ENCODE assay signal across 15 cellular contexts in the genomic region with DNA sequence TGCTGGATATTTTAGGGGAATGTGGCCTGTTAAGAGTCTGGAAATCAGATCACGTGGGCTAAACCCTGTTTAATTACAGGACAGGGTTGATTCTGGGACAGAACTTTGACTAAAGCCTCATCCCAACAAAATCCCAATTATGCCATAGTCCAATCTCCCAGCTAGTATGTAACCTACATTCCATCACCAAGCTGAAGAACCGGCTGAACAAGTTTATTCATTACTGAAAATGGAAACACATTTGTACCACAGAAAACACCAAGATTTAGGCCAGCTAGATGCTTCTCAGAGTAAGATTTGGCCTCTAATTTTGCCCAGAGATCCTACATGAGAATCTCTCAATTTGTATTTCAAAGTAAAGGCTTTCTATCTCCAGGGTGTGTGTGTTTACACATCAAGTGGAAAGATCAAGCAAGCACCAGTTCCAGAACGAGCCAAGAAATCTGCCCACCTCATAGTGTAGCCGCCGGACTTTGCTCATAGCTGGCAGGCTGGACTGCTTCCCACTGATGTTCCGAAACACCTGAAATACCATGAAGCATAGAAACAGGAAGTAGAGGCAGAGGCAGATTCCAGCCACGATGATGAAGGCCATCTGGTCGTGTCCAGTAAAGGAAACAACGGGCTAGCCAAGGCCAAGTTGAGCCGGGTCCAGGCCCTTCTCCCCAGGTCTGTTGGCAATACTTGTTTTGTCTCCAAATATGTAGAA.
A peak's percentile ranks its signal among the peaks of the same experiment; 100 is the strongest.
DNase-seq lines count a peak whose midpoint lies in the region; ATAC-seq and TF ChIP-seq lines count a peak whose summit lies in the region.
"Had no signal": no experiment of that assay in that cellular context is flagged by ENCODE, and none has a peak within 500 bp of the region (broad histone marks: within the 10 kb centered on the region; RNA-seq: fewer than 3 reads in every experiment).

No MANE protein-coding gene starts in this region.

- no peaks in the 10 kb centered on the region for H3K27me3 ChIP-seq in esophagus squamous epithelium
- H3K27me3 ChIP-seq in muscle layer of duodenum (ENCODE audit: low read depth, low read length), result no peaks in the 10 kb centered on the region
- no peaks in the 10 kb centered on the region for H3K27me3 ChIP-seq in transverse colon

- TF ChIP-seq EP300 in transverse colon (IDR thresholded peaks at IDR 0.05; ENCODE audit: low read depth), result no peak

- intact Hi-C loops in esophagus squamous epithelium (cut with DNase I), result no loop called here
- intact Hi-C loops in transverse colon (cut with DNase I; ENCODE audit: low total_unique reads), result no loop called here

- in situ Hi-C loops in transverse colon (cut with MboI; ENCODE audit: low pct_ligation_motif_present in 1 of 4, low pct_unique_long_range_greater_than_20kb in 1 of 4, low sequenced_read_pairs in 3 of 4), result no loop called here

- no peak overlapping the region for H3K4me3 ChIP-seq in esophagus squamous epithelium
- H3K4me3 ChIP-seq in muscle layer of duodenum (ENCODE audit: low read depth in 1 of 2, low read length in 2 of 2), result no peak overlapping the region
- H3K4me3 ChIP-seq in transverse colon, result no peak overlapping the region

- TF ChIP-seq CTCF in esophagus squamous epithelium (IDR thresholded peaks at IDR 0.05) (no peak), transverse colon (IDR thresholded peaks at IDR 0.05) (no peak)

- ATAC-seq in HG03045 (IDR thresholded peaks at IDR 0.05; ENCODE audit: unreplicated experiment) (no peak), HG03342 (IDR thresholded peaks at IDR 0.05; ENCODE audit: unreplicated experiment) (no peak)
- ATAC-seq: activated CD8-positive, alpha-beta T cell treated with anti-CD3 and anti-CD28 coated beads for 36 hours; stimulated activated naive CD8-positive, alpha-beta T cell treated with anti-CD3 and anti-CD28 coated beads, Interleukin-15, amount 100 ng/mL, for 72 hours had no signal

- DNase-seq in NCI-H748 (lab: John Stamatoyannopoulos, UW; ENCODE audit: unreplicated experiment) (peak; percentile 5), NCI-H748 treated with DMSO at 0.1 percent for 48 hours (lab: John Stamatoyannopoulos, UW) (no peak), esophagus squamous epithelium (lab: John Stamatoyannopoulos, UW) (no peak), transverse colon (peak; percentile 64), NCI-H2107 (lab: John Stamatoyannopoulos, UW) (no peak)
- DNase-seq: activated CD8-positive, alpha-beta T cell treated with anti-CD3 and anti-CD28 coated beads for 36 hours; CD4-positive, alpha-beta T cell; NCI-H1694; NCI-H446 treated with DMSO at 0.1 percent for 48 hours; stimulated activated naive CD8-positive, alpha-beta T cell treated with anti-CD3 and anti-CD28 coated beads, Interleukin-15, amount 100 ng/mL, for 72 hours; SW 1271 had no signal

- H3K27ac ChIP-seq in esophagus squamous epithelium (peak overlapping the region in 3 of 4 donors; percentile 5 to 42 (median 6)), muscle layer of duodenum (ENCODE audit: low read length) (peak overlapping the region; percentile 42), transverse colon (peak overlapping the region; percentile 34 to 69 (median 60))
- H3K27ac ChIP-seq: VCaP had no signal

- TF ChIP-seq POLR2A in esophagus squamous epithelium (IDR thresholded peaks at IDR 0.05) (no peak), transverse colon (IDR thresholded peaks at IDR 0.05) (no peak)

- H3K9me3 ChIP-seq in esophagus squamous epithelium, result no peaks in the 10 kb centered on the region
- H3K9me3 ChIP-seq in muscle layer of duodenum (ENCODE audit: control insufficient read depth in 1 of 2, low read length in 2 of 2), result no peaks in the 10 kb centered on the region
- no peaks in the 10 kb centered on the region for H3K9me3 ChIP-seq in transverse colon

- 57 to 58% methylated on average over 10 of the region's 10 CpGs for WGBS in esophagus squamous epithelium, 2 donors
- 31 to 47% methylated on average over 3 to 10 of the region's 10 CpGs for WGBS in transverse colon (ENCODE audit: low coverage in 1 of 2), 2 donors

- peaks cover 3 to 95% (median 15%) of the 10 kb centered on the region in 3 donors for H3K36me3 ChIP-seq in esophagus squamous epithelium
- H3K36me3 ChIP-seq in muscle layer of duodenum (ENCODE audit: control insufficient read depth in 1 of 2, insufficient read depth in 2 of 2, low read length in 2 of 2), result peaks cover 35 to 39% of the 10 kb centered on the region in 2 donors
- H3K36me3 ChIP-seq in transverse colon, result peaks cover 0 to 24% (median 6%) of the 10 kb centered on the region in 4 donors

- H3K4me1 ChIP-seq in esophagus squamous epithelium, result peaks cover 0 to 32% (median 6%) of the 10 kb centered on the region in 3 donors
- H3K4me1 ChIP-seq in muscle layer of duodenum (ENCODE audit: control insufficient read depth in 1 of 2, insufficient read depth in 2 of 2, low read length in 2 of 2), result peaks cover 19 to 23% of the 10 kb centered on the region in 2 donors
- H3K4me1 ChIP-seq in transverse colon, result peaks cover 5 to 48% (median 19%) of the 10 kb centered on the region in 4 donors

Comparison
In these comparisons a context has a peak if more than half of its experiments do, and no peak if none do; other contexts are left out.
1. DNase-seq: peak in NCI-H748 (single experiment) and transverse colon (single experiment); none in NCI-H748 treated with DMSO at 0.1 percent for 48 hours (single experiment), esophagus squamous epithelium (single experiment) and NCI-H2107 (single experiment).
2. H3K27ac ChIP-seq: peak in every context shown above with its lines; median percentile 60 in transverse colon; 42 in muscle layer of duodenum; 6 in esophagus squamous epithelium.